ENCODE assay signal across 8 cellular contexts in the genomic region with DNA sequence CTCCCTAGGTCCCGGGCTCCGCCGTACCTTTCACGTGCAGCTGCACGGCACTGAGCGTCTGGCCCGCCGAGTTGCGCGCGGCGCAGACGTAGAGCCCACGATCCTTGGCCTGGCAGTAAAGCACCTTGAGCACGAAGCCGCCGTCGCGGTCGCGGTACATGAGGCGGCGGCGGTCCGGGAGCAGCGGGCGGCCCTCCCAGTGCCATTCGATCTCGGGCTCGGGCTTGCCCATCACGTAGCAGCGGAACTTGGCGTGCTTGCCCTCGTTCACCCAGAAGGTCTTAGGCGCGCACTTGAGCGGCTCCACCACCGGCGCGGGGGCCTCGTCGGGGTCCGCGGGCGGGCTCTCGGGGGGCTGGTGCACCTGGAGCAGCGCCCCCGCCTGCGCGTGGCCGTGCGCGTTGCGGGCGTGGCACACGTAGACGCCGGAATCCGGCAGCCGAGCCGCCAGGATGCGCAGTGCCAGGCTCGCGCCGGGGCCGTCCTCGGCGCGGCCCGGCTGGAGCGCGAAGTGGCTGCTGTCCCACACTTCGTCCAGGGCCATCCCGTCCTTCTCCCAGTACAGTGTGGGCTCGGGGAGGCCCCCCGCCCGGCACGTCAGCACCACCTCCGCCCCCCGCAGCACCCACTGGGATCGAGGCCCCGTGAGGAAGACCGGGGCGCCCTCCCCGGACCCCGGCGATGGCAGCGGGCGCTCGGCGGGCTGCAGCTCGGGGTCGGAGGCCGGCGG. TPM values are rescaled to one million over a fixed set of nuclear protein-coding genes. Genes with fewer than 3 reads are reported as not detected.
DNase-seq lines count a peak whose midpoint lies in the region; ATAC-seq, FAIRE-seq and TF ChIP-seq lines count a peak whose summit lies in the region.

No MANE protein-coding gene starts in this region.

- no peaks in the 10 kb centered on the region for H3K9me3 ChIP-seq in HUES64 (ENCODE audit: insufficient read depth, low read depth, low read length)

- peak overlapping the region; percentile 23; the same call in 1 of the 2 replicates for H3K27ac ChIP-seq in HUES64 (ENCODE audit: low read depth, low read length)

- in situ Hi-C loops in T47D (cut with HindIII; ENCODE audit: low pct_unique_long_range_greater_than_20kb, low sequenced_read_pairs): no loop called here

- peaks cover 30% of the 10 kb centered on the region for H3K4me1 ChIP-seq in HUES64 (ENCODE audit: insufficient read depth, low read length)

- WGBS in HUES64: 7% methylated on average over 95 of the region's 95 CpGs

- DNase-seq in AG20443 (ENCODE audit: low spot score) (peak; percentile 86), T47D (ENCODE audit: low read depth in 1 of 2, low spot score in 1 of 2) (peak; percentile 28 to 64), iris pigment epithelial cell (ENCODE audit: low read depth) (peak; percentile 23), GM12891 (ENCODE audit: insufficient read length, low spot score) (no peak)
- peak; percentile 16 for DNase-seq in stimulated activated naive CD8-positive, alpha-beta T cell treated with anti-CD3 and anti-CD28 coated beads, Interleukin-15, Interleukin-2, amounts not matched to agents 100 U/mL and 50 U/mL, for 24 hours

- no peak for FAIRE-seq in GM12891 (lab: Jason Lieb, UNC)

- peak overlapping the region; percentile 84 for H3K9ac ChIP-seq in HUES64 (ENCODE audit: low read depth, low read length)

- peak; percentile 16 for ATAC-seq in stimulated activated naive CD8-positive, alpha-beta T cell treated with anti-CD3 and anti-CD28 coated beads, Interleukin-15, Interleukin-2, amounts not matched to agents 100 U/mL and 50 U/mL, for 24 hours
- no peak for ATAC-seq in HG03442 (IDR thresholded peaks at IDR 0.05; ENCODE audit: unreplicated experiment)
- no peak for ATAC-seq in GM21825 (IDR thresholded peaks at IDR 0.05; ENCODE audit: unreplicated experiment)

- H3K36me3 ChIP-seq in HUES64 (ENCODE audit: insufficient read depth, low read length): peaks cover 26% of the 10 kb centered on the region

- TF ChIP-seq POLR2A in GM12891 (IDR thresholded peaks at IDR 0.05; ENCODE audit: low read depth, low read length): no peak

- peak overlapping the region; percentile 78 for H3K4me3 ChIP-seq in HUES64 (ENCODE audit: low read length)

- H3K27me3 ChIP-seq in HUES64 (ENCODE audit: insufficient read depth, low read length): peaks cover 13% of the 10 kb centered on the region

TF ChIP-seq in GM12891, 5 proteins besides CTCF, POLR2A, EP300 and RAD21:
- TF ChIP-seq POU2F2 (IDR thresholded peaks at IDR 0.05; ENCODE audit: low read depth, low read length): no peak
- no peak for TF ChIP-seq TAF1 (IDR thresholded peaks at IDR 0.05; ENCODE audit: low read depth, low read length)
- no peak for TF ChIP-seq SPI1 (IDR thresholded peaks at IDR 0.05; ENCODE audit: low read depth, low read length)
- no peak for TF ChIP-seq POLR2AphosphoS5 (IDR thresholded peaks at IDR 0.05; ENCODE audit: low read depth, low read length)
- TF ChIP-seq PAX5 (IDR thresholded peaks at IDR 0.05; ENCODE audit: insufficient read depth, low read length, severe bottlenecking): no peak

RNA-seq across cellular contexts. Expression of a gene that starts 1.0 kb away (rescaled TPM):
- 56.3 TPM for polyA plus RNA-seq in HUES64 (2013, experiment 1 of 2)
- polyA plus RNA-seq in HUES64 (2013, experiment 2 of 2): 65.5 TPM
- 0.08 TPM for polyA plus RNA-seq in GM12891 (2012; ENCODE audit: low read depth, missing spikeins)

RNA-seq across cellular contexts. Expression of a gene that starts 1.8 kb away (rescaled TPM):
- polyA plus RNA-seq in HUES64 (2013, experiment 1 of 2): 0.30 TPM
- 0.51 TPM for polyA plus RNA-seq in HUES64 (2013, experiment 2 of 2)
- polyA plus RNA-seq in GM12891 (2012; ENCODE audit: low read depth, missing spikeins): not detected

RNA-seq across cellular contexts. Expression of a gene that starts 26.5 kb away (rescaled TPM):
- polyA plus RNA-seq in HUES64 (2013, experiment 1 of 2): 6.3 TPM
- 5.6 TPM for polyA plus RNA-seq in HUES64 (2013, experiment 2 of 2)
- 0.50 TPM for polyA plus RNA-seq in GM12891 (2012; ENCODE audit: low read depth, missing spikeins)

RNA-seq across cellular contexts. Expression of a gene that starts 26.8 kb away (rescaled TPM):
- 39.6 TPM for polyA plus RNA-seq in HUES64 (2013, experiment 1 of 2)
- 37.0 TPM for polyA plus RNA-seq in HUES64 (2013, experiment 2 of 2)
- 2.8 TPM for polyA plus RNA-seq in GM12891 (2012; ENCODE audit: low read depth, missing spikeins)

RNA-seq across cellular contexts. Expression of a gene that starts 27.3 kb away (rescaled TPM):
- 16.6 TPM for polyA plus RNA-seq in HUES64 (2013, experiment 1 of 2)
- 14.9 TPM for polyA plus RNA-seq in HUES64 (2013, experiment 2 of 2)
- polyA plus RNA-seq in GM12891 (2012; ENCODE audit: low read depth, missing spikeins): 15.1 TPM
